8 cellular contexts compared by ENCODE assay signal in genomic region chr5:98839469-98840383, GRCh38.
DNase-seq lines count a peak whose midpoint lies in the region; ATAC-seq, FAIRE-seq and TF ChIP-seq lines count a peak whose summit lies in the region.

No MANE protein-coding gene starts in this region.

- peak; percentile 67 for ATAC-seq in GM21360 (IDR thresholded peaks at IDR 0.05; ENCODE audit: unreplicated experiment)
- ATAC-seq in heart left ventricle, result peak in 1 of 4 donors; percentile 36

- TF ChIP-seq POLR2A in heart left ventricle (IDR thresholded peaks at IDR 0.05), result no peak

- POLR2A ChIA-PET in RWPE1 (lab: Yijun Ruan, JAX; ENCODE audit: low non-redundant PET), result no interaction called here

- H3K36me3 ChIP-seq in heart left ventricle, result no peaks in the 10 kb centered on the region
- no peaks in the 10 kb centered on the region for H3K36me3 ChIP-seq in thymus (ENCODE audit: control insufficient read depth, insufficient read depth)

- peaks cover 0 to 3% (median 0%) of the 10 kb centered on the region in 12 donors for H3K4me1 ChIP-seq in heart left ventricle
- no peaks in the 10 kb centered on the region for H3K4me1 ChIP-seq in thymus (ENCODE audit: control insufficient read depth, insufficient read depth, low read length)

- H3K27ac ChIP-seq in RWPE1 (no peak overlapping the region), heart left ventricle (no peak overlapping the region), thymus (ENCODE audit: low read depth) (no peak overlapping the region)

- H3K4me3 ChIP-seq in AG10803 (ENCODE audit: low read length) (peak overlapping the region; percentile 23; the same call in 1 of the 2 replicates), heart left ventricle (peak overlapping the region in 8 of 12 donors; percentile 23 to 53 (median 36)), thymus (ENCODE audit: low read length) (peak overlapping the region; percentile 23)

- TF ChIP-seq CTCF in AG10803 (conservative IDR thresholded peaks at IDR 0.05; ENCODE audit: low read length), result peak; percentile 52
- peak; percentile 55 for TF ChIP-seq CTCF in RWPE1 (conservative IDR thresholded peaks at IDR 0.05; ENCODE audit: low read depth)
- TF ChIP-seq CTCF in heart left ventricle (IDR thresholded peaks at IDR 0.05), result peak; percentile 17 to 57 (median 30)
- TF ChIP-seq CTCF in D721Med (IDR thresholded peaks at IDR 0.05; ENCODE audit: insufficient read depth, missing control alignments), result no peak

- intact Hi-C loops in heart left ventricle (cut with DNase I), result no loop called here

- no peaks in the 10 kb centered on the region for H3K27me3 ChIP-seq in heart left ventricle
- no peaks in the 10 kb centered on the region for H3K27me3 ChIP-seq in thymus (ENCODE audit: control insufficient read depth, insufficient read depth)

- WGBS in heart left ventricle, 4 donors, result 43 to 50% (median 49%) methylated on average over 37 to 42 of the region's 42 CpGs
- 62% methylated on average over 42 of the region's 42 CpGs for WGBS in thymus

- DNase-seq in AG10803 (ENCODE audit: low read depth), result peak; percentile 8
- DNase-seq in RWPE1 (ENCODE audit: low spot score), result no peak
- peak in 1 of 5 donors; percentile 22 for DNase-seq in heart left ventricle
- no peak for DNase-seq in COR-L47 (lab: John Stamatoyannopoulos, UW)
- no peak for DNase-seq in D721Med (ENCODE audit: insufficient read length, low spot score)
- DNase-seq in NCI-H187 treated with DMSO at 0.1 percent for 48 hours (lab: John Stamatoyannopoulos, UW), result no peak

- FAIRE-seq in D721Med (lab: Jason Lieb, UNC), result no peak

- H3K9me3 ChIP-seq in heart left ventricle, result peaks cover 0 to 16% (median 0%) of the 10 kb centered on the region in 12 donors
- H3K9me3 ChIP-seq in thymus (ENCODE audit: control insufficient read depth), result peaks cover 1% of the 10 kb centered on the region

- CTCF ChIA-PET in RWPE1 (lab: Yijun Ruan, JAX), result interaction anchor here (0.6 to 1.8 kb wide), 2 partner anchors 13 to 52 kb away, joined by 4 to 5 read pairs; no protein-coding TSS in a partner anchor
